In the genomic region with DNA sequence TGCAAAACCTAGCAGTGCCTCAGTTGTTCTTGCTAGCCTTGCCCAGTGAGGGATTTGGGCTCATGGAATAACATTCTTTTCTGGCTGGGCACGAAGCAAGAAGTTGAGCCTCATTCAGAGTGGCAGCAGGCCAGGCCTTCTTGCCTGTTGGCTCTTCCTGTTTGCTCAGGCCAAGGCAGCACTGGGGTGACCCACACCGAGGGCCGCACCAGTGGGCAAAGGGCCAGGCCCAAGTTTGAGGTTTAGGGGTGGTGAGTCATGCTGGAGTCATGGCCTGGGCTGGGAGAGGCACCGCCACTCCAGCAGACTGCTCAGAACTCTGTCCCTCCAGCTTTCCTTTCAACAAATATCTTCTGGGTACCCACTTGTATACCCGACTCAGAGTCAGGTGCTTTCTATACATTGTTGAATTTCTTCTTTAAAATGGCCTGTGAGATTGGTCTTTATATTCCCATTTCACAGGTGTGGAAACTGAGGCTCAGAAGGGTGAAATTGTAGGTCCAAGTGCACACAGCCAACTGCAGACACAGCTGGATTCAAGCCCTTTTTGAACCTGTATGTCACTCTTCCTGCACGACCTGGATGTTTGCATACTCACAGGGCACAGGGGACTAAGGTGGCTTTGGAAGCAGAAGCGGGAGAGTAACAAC, we compare ENCODE assay signal across 11 cellular contexts.
DNase-seq lines count a peak whose midpoint lies in the region.
"Had no signal": no experiment of that assay in that cellular context is flagged by ENCODE, and none has a peak within 500 bp of the region (broad histone marks: within the 10 kb centered on the region; RNA-seq: fewer than 3 reads in every experiment).

No MANE protein-coding gene starts in this region.

- no peak overlapping the region for H3K4me3 Mint-ChIP-seq in activated T-cell treated with anti-CD3 and anti-CD28 coated beads, Interleukin-2, amount 50 U/mL, for 24 hours
- H3K4me3 Mint-ChIP-seq: WTC11 had no signal

- peak; percentile 97 for DNase-seq in Daoy (ENCODE audit: low read depth)
- DNase-seq in RPMI7951 (ENCODE audit: low read depth): peak; percentile 97
- DNase-seq in epithelial cell of prostate (ENCODE audit: low read depth, low spot score): peak; percentile 48
- peak; percentile 4 for DNase-seq in occipital lobe (lab: John Stamatoyannopoulos, UW)
- DNase-seq in NOMO-1 treated with dmso at 0.1 percent for 144 hours (lab: John Stamatoyannopoulos, UW; ENCODE audit: unreplicated experiment): no peak
- DNase-seq in activated T-cell treated with anti-CD3 and anti-CD28 coated beads, Interleukin-2, amount 50 U/mL, for 24 hours: no peak
- no peak for DNase-seq in NCI-H2081 treated with DMSO at 0.1 percent for 48 hours (lab: John Stamatoyannopoulos, UW)
- DNase-seq in hippocampal formation (lab: John Stamatoyannopoulos, UW): no peak
- DNase-seq: naive B cell, NCI-H1048 had no signal

- no peaks in the 10 kb centered on the region for H3K36me3 Mint-ChIP-seq in activated T-cell treated with anti-CD3 and anti-CD28 coated beads, Interleukin-2, amount 50 U/mL, for 24 hours (ENCODE audit: low read depth)

- peaks cover 1% of the 10 kb centered on the region for H3K4me1 Mint-ChIP-seq in activated T-cell treated with anti-CD3 and anti-CD28 coated beads, Interleukin-2, amount 50 U/mL, for 24 hours (ENCODE audit: low read depth)
- H3K4me1 Mint-ChIP-seq: naive B cell had no signal

- H3K9me3 Mint-ChIP-seq in activated T-cell treated with anti-CD3 and anti-CD28 coated beads, Interleukin-2, amount 50 U/mL, for 24 hours: peaks cover 29% of the 10 kb centered on the region

- no peak overlapping the region for H3K27ac ChIP-seq in epithelial cell of prostate

- no peak overlapping the region for H3K27ac Mint-ChIP-seq in activated T-cell treated with anti-CD3 and anti-CD28 coated beads, Interleukin-2, amount 50 U/mL, for 24 hours
- H3K27ac Mint-ChIP-seq: WTC11 had no signal

- no peaks in the 10 kb centered on the region for H3K27me3 Mint-ChIP-seq in activated T-cell treated with anti-CD3 and anti-CD28 coated beads, Interleukin-2, amount 50 U/mL, for 24 hours

Comparison
In these comparisons a context has a peak if more than half of its experiments do, and no peak if none do; other contexts are left out.
1. DNase-seq: peak in Daoy (single experiment), RPMI7951 (single experiment), epithelial cell of prostate (single experiment) and occipital lobe (single experiment); none in NOMO-1 treated with dmso at 0.1 percent for 144 hours (single experiment), activated T-cell treated with anti-CD3 and anti-CD28 coated beads, Interleukin-2, amount 50 U/mL, for 24 hours (single experiment), NCI-H2081 treated with DMSO at 0.1 percent for 48 hours (single experiment) and hippocampal formation (0 of 2).